ENCODE assay signal across 15 cellular contexts in genomic region chr18:74645717-74646116, GRCh38.
"Had no signal": no experiment of that assay in that cellular context is flagged by ENCODE, and none has a peak within 500 bp of the region (broad histone marks: within the 10 kb centered on the region; RNA-seq: fewer than 3 reads in every experiment).

No MANE protein-coding gene starts in this region.

- FAIRE-seq: colon, TTC549 had no signal

- H3K9me3 ChIP-seq: heart left ventricle, suprapubic skin, upper lobe of left lung had no signal

- H3K27ac ChIP-seq: heart left ventricle, suprapubic skin, upper lobe of left lung had no signal

- H3K27me3 ChIP-seq: heart left ventricle, suprapubic skin, upper lobe of left lung had no signal

- H3K27ac Mint-ChIP-seq: activated CD8-positive, alpha-beta memory T cell treated with anti-CD3 and anti-CD28 coated beads, Interleukin-2, amount 10 ng/mL, durations not matched to agents 7 days and 5 days; activated naive CD4-positive, alpha-beta T cell treated with anti-CD3 and anti-CD28 coated beads, Interleukin-2, amount 50 U/mL, for 72 hours; activated T-cell treated with anti-CD3 and anti-CD28 coated beads, Interleukin-2, amount 50 U/mL, for 24 hours had no signal

- H3K4me3 Mint-ChIP-seq: activated CD8-positive, alpha-beta memory T cell treated with anti-CD3 and anti-CD28 coated beads, Interleukin-2, amount 10 ng/mL, durations not matched to agents 7 days and 5 days; activated T-cell treated with anti-CD3 and anti-CD28 coated beads, Interleukin-2, amount 50 U/mL, for 24 hours had no signal

- H3K4me3 ChIP-seq: heart left ventricle, suprapubic skin, upper lobe of left lung had no signal

- H3K27me3 Mint-ChIP-seq: activated CD8-positive, alpha-beta memory T cell treated with anti-CD3 and anti-CD28 coated beads, Interleukin-2, amount 10 ng/mL, durations not matched to agents 7 days and 5 days; activated T-cell treated with anti-CD3 and anti-CD28 coated beads, Interleukin-2, amount 50 U/mL, for 24 hours had no signal

- H3K9me3 Mint-ChIP-seq: activated naive CD4-positive, alpha-beta T cell treated with anti-CD3 and anti-CD28 coated beads, Interleukin-2, amount 50 U/mL, for 72 hours; activated T-cell treated with anti-CD3 and anti-CD28 coated beads, Interleukin-2, amount 50 U/mL, for 24 hours had no signal

- H3K36me3 Mint-ChIP-seq: activated naive CD4-positive, alpha-beta T cell treated with anti-CD3 and anti-CD28 coated beads, Interleukin-2, amount 50 U/mL, for 72 hours had no signal

- H3K4me1 ChIP-seq: heart left ventricle, suprapubic skin, upper lobe of left lung had no signal

- DNase-seq: activated CD4-positive, alpha-beta T cell treated with anti-CD3 and anti-CD28 coated beads, Interleukin-2, amount 50 U/mL, for 4 hours; activated CD8-positive, alpha-beta memory T cell treated with anti-CD3 and anti-CD28 coated beads, Interleukin-2, amount 10 ng/mL, durations not matched to agents 7 days and 5 days; activated effector memory CD4-positive, alpha-beta T cell treated with anti-CD3 and anti-CD28 coated beads, Interleukin-2, amount 50 U/mL, for 16 hours; activated T-cell treated with anti-CD3 and anti-CD28 coated beads, Interleukin-2, amount 50 U/mL, for 24 hours; amygdala; heart left ventricle; stimulated activated CD4-positive, alpha-beta T cell treated with anti-CD3 and anti-CD28 coated beads, Interleukin-4, amount 100 ng/mL, for 1 hour; stimulated activated CD8-positive, alpha-beta memory T cell treated with anti-CD3 and anti-CD28 coated beads, Interleukin-4, amount 100 ng/mL, for 48 hours; stimulated activated naive CD8-positive, alpha-beta T cell treated with anti-CD3 and anti-CD28 coated beads, Interleukin-15, Interleukin-2, amounts not matched to agents 100 U/mL and 50 U/mL, for 24 hours; T-helper 2 cell; upper lobe of left lung had no signal
